Comparison of ENCODE assay signal across 6 cellular contexts in the genomic region with DNA sequence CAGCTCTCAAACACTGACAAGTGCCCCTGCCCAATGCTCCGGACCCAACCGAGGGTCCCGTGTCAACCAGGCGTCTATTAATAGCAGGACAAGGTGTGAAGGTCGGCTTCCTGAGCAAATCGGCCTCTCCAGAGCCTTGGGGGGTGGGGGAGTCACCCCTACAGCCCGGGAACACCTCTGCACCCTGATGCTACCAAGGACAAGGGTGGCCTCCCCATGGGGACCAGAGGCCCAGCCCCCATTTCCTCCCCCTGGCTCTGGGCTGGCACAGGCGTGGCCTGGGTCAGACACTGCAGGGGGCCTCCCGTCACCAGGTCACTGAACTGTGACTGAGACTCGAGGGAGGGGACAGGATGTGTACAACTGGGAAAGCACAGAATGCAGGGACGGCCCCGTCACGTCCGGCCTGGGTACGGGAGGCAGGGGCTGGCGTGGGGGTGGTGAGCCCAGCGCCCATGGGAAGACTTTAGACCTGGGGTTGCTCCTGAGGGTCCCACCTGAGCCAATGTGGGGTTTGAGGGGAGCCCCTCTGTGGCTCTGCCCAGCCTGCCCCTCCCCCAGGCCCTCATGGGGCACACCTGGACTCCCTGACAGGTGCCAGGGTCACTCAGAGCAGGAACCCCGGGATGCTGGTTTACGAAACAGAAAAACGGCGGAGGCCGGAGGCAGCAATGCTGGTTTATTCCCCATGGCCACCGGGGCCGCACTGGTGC. TPM values are rescaled to one million over a fixed set of nuclear protein-coding genes. Genes with fewer than 3 reads are reported as not detected.
DNase-seq lines count a peak whose midpoint lies in the region; ATAC-seq and TF ChIP-seq lines count a peak whose summit lies in the region.

No MANE protein-coding gene starts in this region.

- no peaks in the 10 kb centered on the region for H3K36me3 ChIP-seq in right atrium auricular region

- H3K4me1 ChIP-seq in right atrium auricular region = peaks cover 0 to 29% of the 10 kb centered on the region in 2 donors

- ATAC-seq in GM18505 (IDR thresholded peaks at IDR 0.05; ENCODE audit: unreplicated experiment) (peak; percentile 63), HG03135 (IDR thresholded peaks at IDR 0.05; ENCODE audit: unreplicated experiment) (peak; percentile 69)

- no peaks in the 10 kb centered on the region for H3K27me3 ChIP-seq in right atrium auricular region

- peak overlapping the region; percentile 70 to 75 for H3K4me3 ChIP-seq in right atrium auricular region

- no peaks in the 10 kb centered on the region for H3K9me3 ChIP-seq in right atrium auricular region

- peak overlapping the region; percentile 61 to 75 for H3K27ac ChIP-seq in right atrium auricular region

- peak; percentile 65 for TF ChIP-seq POLR2A in GM18505 (IDR thresholded peaks at IDR 0.05; ENCODE audit: borderline replicate concordance, extremely low read depth, insufficient read depth, insufficient read length)

- DNase-seq in activated CD4-positive, alpha-beta T cell treated with anti-CD3 and anti-CD28 coated beads, Interleukin-2, amount 50 U/mL, for 48 hours = peak; percentile 84 to 89
- DNase-seq in right atrium auricular region (ENCODE audit: low spot score) = no peak
- peak; percentile 24 to 50 for DNase-seq in stimulated activated CD8-positive, alpha-beta memory T cell treated with anti-CD3 and anti-CD28 coated beads, Interleukin-4, amount 100 ng/mL, for 1 hour (ENCODE audit: low read depth in 2 of 2, low spot score in 1 of 2)
- DNase-seq in HPDE6-E6E7 (ENCODE audit: extremely low spot score) = no peak

- TF ChIP-seq CTCF in right atrium auricular region (IDR thresholded peaks at IDR 0.05) = no peak

RNA-seq across cellular contexts. Expression of gene CYBA, which starts 0.6 kb away (rescaled TPM):
- total RNA-seq in right atrium auricular region = 100 to 1,000 TPM in 1 of 2 donors, 10 to 100 TPM in 1; 82.0 to 132 TPM

RNA-seq across cellular contexts. Expression of gene MVD, which starts 11.5 kb away (rescaled TPM):
- 10 to 100 TPM; 21.5 to 23.1 TPM for total RNA-seq in right atrium auricular region

RNA-seq across cellular contexts. Expression of gene IL17C, which starts 13.1 kb away (rescaled TPM):
- total RNA-seq in right atrium auricular region = not detected

RNA-seq across cellular contexts. Expression of gene SNAI3, which starts 34.9 kb away (rescaled TPM):
- total RNA-seq in right atrium auricular region = 1 to 10 TPM; 1.0 to 1.6 TPM

RNA-seq across cellular contexts. Expression of gene RNF166, which starts 54.8 kb away (rescaled TPM):
- 10 to 100 TPM; 16.9 to 19.4 TPM for total RNA-seq in right atrium auricular region

Comparison
In these comparisons a context has a peak if more than half of its experiments do, and no peak if none do; other contexts are left out.
1. DNase-seq: peak in activated CD4-positive, alpha-beta T cell treated with anti-CD3 and anti-CD28 coated beads, Interleukin-2, amount 50 U/mL, for 48 hours (2 of 2) and stimulated activated CD8-positive, alpha-beta memory T cell treated with anti-CD3 and anti-CD28 coated beads, Interleukin-4, amount 100 ng/mL, for 1 hour (2 of 2); none in right atrium auricular region (single experiment) and HPDE6-E6E7 (single experiment).